ENCODE assay signal across 18 cellular contexts in the genomic region with DNA sequence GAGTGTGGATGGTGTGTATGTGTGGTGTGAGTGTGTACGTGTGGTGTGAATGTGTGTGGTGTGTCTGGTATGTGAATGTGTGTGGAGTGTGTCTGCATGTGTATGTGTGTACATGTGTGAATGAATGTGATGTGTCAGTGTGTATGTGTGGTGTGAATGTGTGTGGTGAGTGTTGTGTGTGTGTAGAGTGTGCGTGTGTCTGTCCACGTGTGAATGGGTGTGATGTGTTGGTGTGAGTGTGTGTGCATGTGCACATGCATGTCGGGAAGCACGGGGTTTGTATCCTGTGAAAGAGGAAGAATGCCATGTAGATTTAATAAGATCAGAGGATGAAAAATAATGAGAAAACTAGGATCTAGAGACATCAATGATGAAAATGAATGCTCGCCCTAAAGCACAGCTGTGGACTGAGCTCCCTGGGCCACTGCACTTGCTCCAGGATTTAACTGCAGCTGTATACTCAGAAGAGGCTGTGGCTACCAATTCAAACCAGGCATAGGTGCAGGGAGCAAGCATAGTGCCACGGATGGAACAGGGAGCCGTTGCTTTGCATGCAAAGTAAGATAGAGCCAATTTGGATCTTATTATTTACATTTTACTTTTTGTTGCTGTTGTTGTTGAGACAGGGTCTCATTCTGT.
DNase-seq lines count a peak whose midpoint lies in the region; ATAC-seq, FAIRE-seq and TF ChIP-seq lines count a peak whose summit lies in the region.
"Had no signal": no experiment of that assay in that cellular context is flagged by ENCODE, and none has a peak within 500 bp of the region (broad histone marks: within the 10 kb centered on the region; RNA-seq: fewer than 3 reads in every experiment).

No MANE protein-coding gene starts in this region.

- H2BK15ac ChIP-seq in IMR-90 (ENCODE audit: low read depth, low read length), result no peak overlapping the region; the same call in 2 of the 3 replicates
- no peak overlapping the region for H2BK15ac ChIP-seq in H1 (ENCODE audit: low read length)

- H3K18ac ChIP-seq in IMR-90 (ENCODE audit: low read depth, low read length), result no peak overlapping the region
- H3K18ac ChIP-seq in H1 (ENCODE audit: extremely low read depth, low read length), result no peak overlapping the region

- H3K9me3 Mint-ChIP-seq in activated CD8-positive, alpha-beta T cell treated with anti-CD3 and anti-CD28 coated beads, Interleukin-2, amount 10 ng/mL, durations not matched to agents 7 days and 5 days (ENCODE audit: insufficient read depth), result no peaks in the 10 kb centered on the region
- H3K9me3 Mint-ChIP-seq in activated CD8-positive, alpha-beta T cell treated with anti-CD3 and anti-CD28 coated beads for 36 hours, result no peaks in the 10 kb centered on the region
- H3K9me3 Mint-ChIP-seq: CD8-positive, alpha-beta memory T cell had no signal

- no TSS peak for BruUV-seq in IMR-90 (replicated peaks; lab: Mats Ljungman, UMichigan)

- H2BK5ac ChIP-seq in IMR-90 (ENCODE audit: low read depth, low read length, poor library complexity, severe bottlenecking), result peak overlapping the region; percentile 95
- H2BK5ac ChIP-seq in H1 (ENCODE audit: low read depth, low read length), result no peak overlapping the region

- no peaks in the 10 kb centered on the region for H3K9me3 ChIP-seq in IMR-90 (ENCODE audit: control insufficient read depth, insufficient read depth, low read length)
- no peaks in the 10 kb centered on the region; a peak in 1 of 4 replicates for H3K9me3 ChIP-seq in H1 (ENCODE audit: insufficient read depth in 2 of 2, low read depth in 1 of 2, low read length in 1 of 2)
- H3K9me3 ChIP-seq: SK-N-SH had no signal

- dilution Hi-C loops in IMR-90 (cut with HindIII; ENCODE audit: low sequenced_read_pairs, unreplicated experiment), result no loop called here

- H4K20me1 ChIP-seq in IMR-90 (ENCODE audit: insufficient read depth, low read length) (no peaks in the 10 kb centered on the region), H1 (replicated peaks in 1 of 2; ENCODE audit: control insufficient read depth in 1 of 2, insufficient read depth in 2 of 2, low read length in 2 of 2) (peaks cover 0 to 14% of the 10 kb centered on the region in 2 experiments)

- H3K23ac ChIP-seq in IMR-90 (ENCODE audit: low read depth, low read length) (no peak overlapping the region), H1 (ENCODE audit: insufficient read length) (no peak overlapping the region)

- H3K36me3 ChIP-seq in IMR-90 (ENCODE audit: control insufficient read depth, insufficient read depth, low read length), result no peaks in the 10 kb centered on the region; the same call in 1 of the 2 replicates
- H3K36me3 ChIP-seq in H1 (ENCODE audit: control insufficient read depth in 2 of 4, insufficient read depth in 4 of 4, low read length in 3 of 4), result no peaks in the 10 kb centered on the region; a peak in 1 of 8 replicates
- peaks cover 9% of the 10 kb centered on the region for H3K36me3 ChIP-seq in brain microvascular endothelial cell (replicated peaks)

- H3K23me2 ChIP-seq in H1 (ENCODE audit: low read depth, low read length), result peaks cover 14% of the 10 kb centered on the region; the same call in 1 of the 2 replicates

- H3K79me2 ChIP-seq in H1 (ENCODE audit: control insufficient read depth in 1 of 2, insufficient read depth in 2 of 2, low read length in 2 of 2), result no peaks in the 10 kb centered on the region

- H3K9me1 ChIP-seq in IMR-90 (ENCODE audit: insufficient read depth, low read length), result peaks cover 18% of the 10 kb centered on the region

- no peak overlapping the region for H3K4me3 Mint-ChIP-seq in activated CD8-positive, alpha-beta T cell treated with anti-CD3 and anti-CD28 coated beads, Interleukin-2, amount 10 ng/mL, durations not matched to agents 7 days and 5 days
- no peak overlapping the region for H3K4me3 Mint-ChIP-seq in activated CD8-positive, alpha-beta T cell treated with anti-CD3 and anti-CD28 coated beads for 36 hours
- H3K4me3 Mint-ChIP-seq: CD8-positive, alpha-beta memory T cell had no signal

- POLR2A ChIA-PET in activated CD8-positive, alpha-beta T cell treated with anti-CD3 and anti-CD28 coated beads, Interleukin-2, amount 10 ng/mL, durations not matched to agents 7 days and 5 days (lab: Charles Lee), result interaction anchor here (1.2 to 1.6 kb wide), 2 partner anchors 16 to 26 kb away, joined by 4 to 5 read pairs; no protein-coding TSS in a partner anchor
- POLR2A ChIA-PET in activated CD8-positive, alpha-beta T cell treated with anti-CD3 and anti-CD28 coated beads for 36 hours (lab: Charles Lee), result interaction anchor here (1.6 kb wide), 1 partner anchor 65 kb away, joined by 3 read pairs; no protein-coding TSS in a partner anchor
- POLR2A ChIA-PET in IMR-90 (lab: Charles Lee; ENCODE audit: unreplicated experiment), result no interaction called here
- POLR2A ChIA-PET in H1 (lab: Charles Lee; ENCODE audit: partially characterized antibody), result no interaction called here
- POLR2A ChIA-PET in HEK293T (lab: Yijun Ruan, JAX), result no interaction called here

- H4K8ac ChIP-seq in IMR-90 (ENCODE audit: low read depth in 2 of 2, low read length in 2 of 2), result no peak overlapping the region; a peak in 1 of 4 replicates
- no peak overlapping the region for H4K8ac ChIP-seq in H1 (ENCODE audit: extremely low read depth, insufficient read depth, low read length)

- peaks cover 43% of the 10 kb centered on the region for H3K36me3 Mint-ChIP-seq in activated CD8-positive, alpha-beta T cell treated with anti-CD3 and anti-CD28 coated beads, Interleukin-2, amount 10 ng/mL, durations not matched to agents 7 days and 5 days (ENCODE audit: low read depth)
- H3K36me3 Mint-ChIP-seq in activated CD8-positive, alpha-beta T cell treated with anti-CD3 and anti-CD28 coated beads for 36 hours (ENCODE audit: low read depth), result peaks cover 38% of the 10 kb centered on the region

- H3K4me3 ChIP-seq in IMR-90 (ENCODE audit: insufficient read depth, low read depth, low read length), result no peak overlapping the region
- no peak overlapping the region for H3K4me3 ChIP-seq in H1 (ENCODE audit: extremely low read depth in 1 of 4, insufficient read depth in 2 of 4, low read depth in 3 of 4, low read length in 4 of 4)
- H3K4me3 ChIP-seq in brain microvascular endothelial cell (ENCODE audit: low read depth, low read length), result no peak overlapping the region

- peak overlapping the region; percentile 90 for H2AK5ac ChIP-seq in IMR-90 (ENCODE audit: low read depth, low read length)
- peak overlapping the region; percentile 4; the same call in 1 of the 2 replicates for H2AK5ac ChIP-seq in H1 (ENCODE audit: low read depth, low read length)

- TF ChIP-seq POLR2A in IMR-90 (IDR thresholded peaks at IDR 0.05; ENCODE audit: low read depth, low read length), result no peak
- no peak for TF ChIP-seq POLR2A in H1 (IDR thresholded peaks at IDR 0.05; ENCODE audit: control extremely low read depth in 1 of 2, low read depth in 2 of 2, low read length in 2 of 2)

- peak overlapping the region; percentile 22; the same call in 1 of the 2 replicates for H3K14ac ChIP-seq in IMR-90 (replicated peaks; ENCODE audit: low read depth, low read length)
- H3K14ac ChIP-seq in H1 (ENCODE audit: insufficient read length), result no peak overlapping the region

- H3K56ac ChIP-seq in IMR-90 (ENCODE audit: extremely low read depth, insufficient read depth, low read length) (no peak overlapping the region), H1 (replicated peaks; ENCODE audit: insufficient read length, low read depth, low read length) (no peak overlapping the region)

- intact Hi-C loops in activated CD8-positive, alpha-beta T cell treated with anti-CD3 and anti-CD28 coated beads for 36 hours (cut with micrococcal nuclease), result no loop called here
- intact Hi-C loops in IMR-90 (cut with micrococcal nuclease), result no loop called here

- peak overlapping the region; percentile 51 for H3K4ac ChIP-seq in IMR-90 (ENCODE audit: low read depth, low read length)
- H3K4ac ChIP-seq in H1 (replicated peaks; ENCODE audit: insufficient read length, low read depth, low read length), result no peak overlapping the region

- TF ChIP-seq RAD21 in IMR-90 (IDR thresholded peaks at IDR 0.05; ENCODE audit: low read length), result no peak
- no peak for TF ChIP-seq RAD21 in H1 (IDR thresholded peaks at IDR 0.05 in 1 of 2, conservative IDR thresholded peaks at IDR 0.05 in 1 of 2; ENCODE audit: low read depth in 2 of 2, low read length in 2 of 2)

- TF ChIP-seq EP300 in H1 (IDR thresholded peaks at IDR 0.05; ENCODE audit: borderline replicate concordance in 1 of 2, low read depth in 2 of 2, low read length in 2 of 2), result no peak

- H2AK9ac ChIP-seq in IMR-90 (replicated peaks; ENCODE audit: low read depth, low read length, poor library complexity), result peak overlapping the region; percentile 78

- H2BK120ac ChIP-seq in IMR-90 (ENCODE audit: low read depth, low read length), result no peak overlapping the region
- no peak overlapping the region for H2BK120ac ChIP-seq in H1 (replicated peaks; ENCODE audit: low read depth, low read length)

- H2BK20ac ChIP-seq in IMR-90 (ENCODE audit: low read depth, low read length) (no peak overlapping the region; the same call in 1 of the 2 replicates), H1 (ENCODE audit: low read length) (no peak overlapping the region)

- in situ Hi-C loops in IMR-90 (cut with MboI; ENCODE audit: low sequenced_read_pairs), result no loop called here
- in situ Hi-C loops in brain microvascular endothelial cell (cut with HindIII; ENCODE audit: low pct_ligation_motif_present, low sequenced_read_pairs), result no loop called here

- H3K27ac Mint-ChIP-seq in activated CD8-positive, alpha-beta T cell treated with anti-CD3 and anti-CD28 coated beads, Interleukin-2, amount 10 ng/mL, durations not matched to agents 7 days and 5 days, result no peak overlapping the region
- no peak overlapping the region for H3K27ac Mint-ChIP-seq in activated CD8-positive, alpha-beta T cell treated with anti-CD3 and anti-CD28 coated beads for 36 hours

- H3K4me2 ChIP-seq in IMR-90 (ENCODE audit: low read depth, low read length), result no peak overlapping the region
- no peak overlapping the region for H3K4me2 ChIP-seq in H1 (ENCODE audit: insufficient read depth in 1 of 2, low read depth in 2 of 2, low read length in 2 of 2)
- H3K4me2 ChIP-seq: SK-N-SH had no signal

- H2BK12ac ChIP-seq in H1 (ENCODE audit: low read depth, low read length), result no peak overlapping the region

- FAIRE-seq in H1 (lab: Jason Lieb, UNC), result no peak
- no peak for FAIRE-seq in D721Med (lab: Jason Lieb, UNC)

- no peak overlapping the region for H4K5ac ChIP-seq in IMR-90 (ENCODE audit: low read depth, low read length)
- no peak overlapping the region for H4K5ac ChIP-seq in H1 (ENCODE audit: insufficient read length, low read depth, low read length)

- WGBS in IMR-90 (ENCODE audit: extremely low coverage in 2 of 2, insufficient read length in 1 of 2), 2 experiments, result 80 to 100% methylated on average over 1 of the region's 8 CpGs
- 87 to 100% methylated on average over 1 to 8 of the region's 8 CpGs for WGBS in H1 (ENCODE audit: extremely low coverage in 1 of 2, insufficient coverage in 1 of 2, insufficient read length in 1 of 2, insufficient replicate concordance in 2 of 2, low coverage in 1 of 2, low lambda C conversion rate in 2 of 2, missing lambda C conversion rate in 1 of 2), 2 experiments

- H3K9ac ChIP-seq in IMR-90 (ENCODE audit: low read depth, low read length) (no peak overlapping the region), H1 (replicated peaks in 1 of 4; ENCODE audit: extremely low read depth in 1 of 4, low read depth in 3 of 4, low read length in 3 of 4) (no peak overlapping the region)
- H3K9ac ChIP-seq: SK-N-SH had no signal

- H3K4me1 Mint-ChIP-seq in activated CD8-positive, alpha-beta T cell treated with anti-CD3 and anti-CD28 coated beads, Interleukin-2, amount 10 ng/mL, durations not matched to agents 7 days and 5 days (ENCODE audit: low read depth), result peaks cover 44% of the 10 kb centered on the region
- peaks cover 39% of the 10 kb centered on the region for H3K4me1 Mint-ChIP-seq in activated CD8-positive, alpha-beta T cell treated with anti-CD3 and anti-CD28 coated beads for 36 hours (ENCODE audit: low read depth)

- H3K27me3 ChIP-seq in IMR-90 (ENCODE audit: control insufficient read depth, insufficient read depth, low read length) (no peaks in the 10 kb centered on the region), H1 (replicated peaks in 1 of 4; ENCODE audit: control insufficient read depth in 3 of 4, extremely low read depth in 1 of 4, insufficient read depth in 3 of 4, low read length in 3 of 4) (no peaks in the 10 kb centered on the region), brain microvascular endothelial cell (replicated peaks) (no peaks in the 10 kb centered on the region)

- ATAC-seq in activated CD8-positive, alpha-beta T cell treated with anti-CD3 and anti-CD28 coated beads, Interleukin-2, amount 10 ng/mL, durations not matched to agents 7 days and 5 days, result peak; percentile 27
- no peak for ATAC-seq in activated CD8-positive, alpha-beta T cell treated with anti-CD3 and anti-CD28 coated beads for 36 hours
- ATAC-seq in IMR-90 (ENCODE audit: low read depth), result no peak

- H3K27ac ChIP-seq in IMR-90 (ENCODE audit: insufficient read depth, low read length) (no peak overlapping the region), H1 (ENCODE audit: low read depth, low read length) (no peak overlapping the region), brain microvascular endothelial cell (no peak overlapping the region)

- no peaks in the 10 kb centered on the region for H3K27me3 Mint-ChIP-seq in activated CD8-positive, alpha-beta T cell treated with anti-CD3 and anti-CD28 coated beads, Interleukin-2, amount 10 ng/mL, durations not matched to agents 7 days and 5 days (ENCODE audit: low read depth)
- no peaks in the 10 kb centered on the region for H3K27me3 Mint-ChIP-seq in activated CD8-positive, alpha-beta T cell treated with anti-CD3 and anti-CD28 coated beads for 36 hours
- H3K27me3 Mint-ChIP-seq: CD8-positive, alpha-beta memory T cell had no signal

- no peak for TF ChIP-seq CTCF in activated CD8-positive, alpha-beta T cell treated with anti-CD3 and anti-CD28 coated beads for 36 hours (IDR thresholded peaks at IDR 0.05)
- TF ChIP-seq CTCF in IMR-90 (conservative IDR thresholded peaks at IDR 0.05; ENCODE audit: low read depth, low read length) (no peak), H1 (IDR thresholded peaks at IDR 0.05; ENCODE audit: control extremely low read depth in 1 of 3, insufficient read depth in 1 of 3, low read depth in 1 of 3, low read length in 3 of 3) (no peak), D721Med (IDR thresholded peaks at IDR 0.05; ENCODE audit: insufficient read depth, missing control alignments) (no peak), brain microvascular endothelial cell (IDR thresholded peaks at IDR 0.05; ENCODE audit: low read depth, low read length, missing control alignments) (no peak)

- H2AFZ ChIP-seq in IMR-90 (replicated peaks; ENCODE audit: low read length, poor library complexity) (peak overlapping the region; percentile 32), H1 (ENCODE audit: low read length) (no peak overlapping the region)

- no peak for DNase-seq in activated CD8-positive, alpha-beta T cell treated with anti-CD3 and anti-CD28 coated beads, Interleukin-2, amount 10 ng/mL, durations not matched to agents 7 days and 5 days
- DNase-seq in activated CD8-positive, alpha-beta T cell treated with anti-CD3 and anti-CD28 coated beads for 36 hours, result no peak
- DNase-seq in IMR-90 (no peak), H1 (ENCODE audit: low read depth in 1 of 2, low spot score in 2 of 2) (no peak), D721Med (ENCODE audit: insufficient read length, low spot score) (no peak), HEK293T (ENCODE audit: extremely low spot score) (no peak), brain microvascular endothelial cell (no peak)
- DNase-seq: CD8-positive, alpha-beta memory T cell; DMS79; HCEC 1CT; KBM-7; NCI-H1105; NCI-H2227 treated with DMSO at 0.1 percent for 48 hours; NCI-H510A treated with DMSO at 0.1 percent for 48 hours; NCI-H774; OCI-M1; SHP77; SK-N-SH had no signal

- no peak overlapping the region for H4K91ac ChIP-seq in IMR-90 (ENCODE audit: insufficient read depth, low read depth, low read length)
- peak overlapping the region; percentile 0 for H4K91ac ChIP-seq in H1 (replicated peaks; ENCODE audit: insufficient read length, low read length)

- peaks cover 18 to 36% of the 10 kb centered on the region in 2 experiments for H3K79me1 ChIP-seq in IMR-90 (ENCODE audit: low read depth in 1 of 2, low read length in 2 of 2)
- no peaks in the 10 kb centered on the region for H3K79me1 ChIP-seq in H1 (ENCODE audit: low read depth, low read length)

- CTCF ChIA-PET in activated CD8-positive, alpha-beta T cell treated with anti-CD3 and anti-CD28 coated beads, Interleukin-2, amount 10 ng/mL, durations not matched to agents 7 days and 5 days (lab: Charles Lee), result interaction anchor here (0.6 to 1.3 kb wide), 4 partner anchors 10 to 82 kb away, joined by 3 to 5 read pairs (median 3); no protein-coding TSS in a partner anchor
- CTCF ChIA-PET in activated CD8-positive, alpha-beta T cell treated with anti-CD3 and anti-CD28 coated beads for 36 hours (lab: Charles Lee), result interaction anchor here (1.8 kb wide), 1 partner anchor 9 kb away, joined by 8 read pairs; no protein-coding TSS in a partner anchor
- CTCF ChIA-PET in IMR-90 (lab: Yijun Ruan, JAX) (no interaction called here), H1 (lab: Charles Lee; ENCODE audit: partially characterized antibody) (interaction anchor here (0.6 kb wide), 1 partner anchor 98 kb away, joined by 3 read pairs; no protein-coding TSS in a partner anchor), HEK293T (lab: Yijun Ruan, JAX) (no interaction called here)

- H3K4me1 ChIP-seq in IMR-90 (ENCODE audit: control insufficient read depth, insufficient read depth, low read length) (peaks cover 8% of the 10 kb centered on the region), H1 (replicated peaks in 1 of 4; ENCODE audit: control insufficient read depth in 3 of 4, insufficient read depth in 4 of 4, low read length in 3 of 4) (no peaks in the 10 kb centered on the region)

Comparison
In these comparisons a context has a peak if more than half of its experiments do, and no peak if none do; other contexts are left out.
1. CTCF ChIA-PET loops: an anchor here in activated CD8-positive, alpha-beta T cell treated with anti-CD3 and anti-CD28 coated beads, Interleukin-2, amount 10 ng/mL, durations not matched to agents 7 days and 5 days (0.6 to 1.3 kb wide), activated CD8-positive, alpha-beta T cell treated with anti-CD3 and anti-CD28 coated beads for 36 hours (1.8 kb wide) and H1 (0.6 kb wide); none called in IMR-90 and HEK293T.
2. POLR2A ChIA-PET loops: an anchor here in activated CD8-positive, alpha-beta T cell treated with anti-CD3 and anti-CD28 coated beads, Interleukin-2, amount 10 ng/mL, durations not matched to agents 7 days and 5 days (1.2 to 1.6 kb wide) and activated CD8-positive, alpha-beta T cell treated with anti-CD3 and anti-CD28 coated beads for 36 hours (1.6 kb wide); none called in IMR-90, H1 and HEK293T.